Comparison of ENCODE assay signal across 1 cellular context in the genomic region with DNA sequence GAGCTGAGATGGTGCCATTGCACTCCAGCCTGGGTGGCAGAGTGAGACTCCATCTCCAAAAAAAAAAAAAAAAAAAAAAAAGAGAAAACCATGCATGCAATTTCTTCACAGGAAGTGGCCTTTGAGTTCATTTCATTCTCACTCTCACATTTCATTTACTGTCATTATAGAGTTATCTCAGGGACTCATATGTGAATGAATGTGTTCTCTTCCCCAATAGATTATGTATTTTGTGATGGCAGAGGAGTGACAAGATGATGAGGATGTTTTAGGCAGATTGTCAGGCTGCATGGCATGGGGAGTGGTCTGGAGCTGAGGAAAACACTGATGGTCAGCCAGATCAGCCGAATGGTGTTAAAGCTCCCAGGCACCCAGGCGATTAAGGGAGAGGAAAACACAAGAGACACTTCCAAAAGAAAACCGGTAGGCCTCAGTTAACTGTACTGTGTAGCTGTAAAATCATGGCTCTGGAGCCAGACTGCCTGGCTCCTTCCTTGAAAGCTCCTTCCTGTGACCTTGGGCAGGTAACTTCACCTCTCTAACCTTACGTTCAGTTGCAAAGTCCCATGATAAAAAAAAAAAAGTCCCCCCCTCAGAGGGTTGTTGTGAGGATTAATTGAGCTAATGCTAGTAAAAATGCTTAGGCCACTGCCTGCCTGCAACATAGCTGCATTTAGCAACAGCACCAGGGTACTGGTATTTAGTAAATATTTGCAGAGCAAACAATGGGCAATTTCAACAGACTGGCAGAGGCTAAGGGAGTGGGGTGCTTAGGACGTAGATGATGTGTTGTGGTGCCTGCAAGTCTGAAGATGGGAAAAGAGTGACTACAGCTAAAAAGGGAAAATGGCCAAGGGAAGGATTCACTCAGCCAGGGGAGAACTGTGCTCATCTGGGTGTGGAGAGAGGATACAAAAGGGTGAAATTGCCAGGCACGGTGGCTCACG.
A peak's percentile ranks its signal among the peaks of the same experiment; 100 is the strongest.
TF ChIP-seq lines count a peak whose summit lies in the region.

No MANE protein-coding gene starts in this region.

TF ChIP-seq in HepG2, 621 proteins besides CTCF, POLR2A, EP300 and RAD21 (continued from another document):
- TF ChIP-seq XRCC5 (optimal IDR thresholded peaks at IDR 0.05; ENCODE audit: low read length) (peak; percentile 42), ZBTB42 (CRISPR knock-in tag; IDR thresholded peaks at IDR 0.05) (no peak), REXO4 (CRISPR knock-in tag; IDR thresholded peaks at IDR 0.05; ENCODE audit: borderline replicate concordance) (no peak), ZNF772 (CRISPR knock-in tag; IDR thresholded peaks at IDR 0.05) (no peak), ZNF24 (IDR thresholded peaks at IDR 0.05) (no peak), LCORL (IDR thresholded peaks at IDR 0.05) (no peak; the same call in 1 of the 2 replicates), LCORL (CRISPR knock-in tag; IDR thresholded peaks at IDR 0.05) (peak; percentile 92), ZNF589 (CRISPR knock-in tag; conservative IDR thresholded peaks at IDR 0.05) (no peak), ZNF335 (CRISPR knock-in tag; IDR thresholded peaks at IDR 0.05) (0 out of 2 replicates have a peak, but pooled peaks have one; percentile 16), ZNF607 (CRISPR knock-in tag; IDR thresholded peaks at IDR 0.05; ENCODE audit: borderline replicate concordance) (no peak), ZNF441 (CRISPR knock-in tag; IDR thresholded peaks at IDR 0.05; ENCODE audit: borderline replicate concordance) (no peak), ZSCAN21 (CRISPR knock-in tag; IDR thresholded peaks at IDR 0.05; ENCODE audit: borderline replicate concordance) (peak; percentile 98), SKI (IDR thresholded peaks at IDR 0.05; ENCODE audit: partially characterized antibody) (no peak), U2AF2 (IDR thresholded peaks at IDR 0.05; ENCODE audit: low read depth, low read length) (no peak), DMAP1 (CRISPR knock-in tag; IDR thresholded peaks at IDR 0.05) (no peak), ZNF777 (CRISPR knock-in tag; IDR thresholded peaks at IDR 0.05) (0 out of 2 replicates have a peak, but pooled peaks have one; percentile 43), ARID2 (CRISPR knock-in tag; IDR thresholded peaks at IDR 0.05; ENCODE audit: borderline replicate concordance) (no peak), U2AF1 (optimal IDR thresholded peaks at IDR 0.05; ENCODE audit: low read depth, low read length) (no peak), ZNF3 (CRISPR knock-in tag; IDR thresholded peaks at IDR 0.05) (peak; percentile 80), RFX1 (IDR thresholded peaks at IDR 0.05) (no peak), CCDC6 (CRISPR knock-in tag; IDR thresholded peaks at IDR 0.05) (peak; percentile 61; the same call in 1 of the 2 replicates), ZNF138 (CRISPR knock-in tag; IDR thresholded peaks at IDR 0.05; ENCODE audit: low read depth) (no peak)
- TF ChIP-seq, protein P1, sequence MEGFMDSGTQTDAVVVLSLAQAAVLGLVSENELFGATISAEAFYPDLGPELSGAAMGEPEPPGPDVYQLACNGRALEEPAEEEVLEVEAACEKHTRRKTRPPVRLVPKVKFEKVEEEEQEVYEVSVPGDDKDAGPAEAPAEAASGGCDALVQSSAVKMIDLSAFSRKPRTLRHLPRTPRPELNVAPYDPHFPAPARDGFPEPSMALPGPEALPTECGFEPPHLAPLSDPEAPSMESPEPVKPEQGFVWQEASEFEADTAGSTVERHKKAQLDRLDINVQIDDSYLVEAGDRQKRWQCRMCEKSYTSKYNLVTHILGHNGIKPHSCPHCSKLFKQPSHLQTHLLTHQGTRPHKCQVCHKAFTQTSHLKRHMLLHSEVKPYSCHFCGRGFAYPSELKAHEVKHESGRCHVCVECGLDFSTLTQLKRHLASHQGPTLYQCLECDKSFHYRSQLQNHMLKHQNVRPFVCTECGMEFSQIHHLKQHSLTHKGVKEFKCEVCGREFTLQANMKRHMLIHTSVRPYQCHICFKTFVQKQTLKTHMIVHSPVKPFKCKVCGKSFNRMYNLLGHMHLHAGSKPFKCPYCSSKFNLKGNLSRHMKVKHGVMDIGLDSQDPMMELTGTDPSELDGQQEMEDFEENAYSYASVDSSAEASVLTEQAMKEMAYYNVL (CRISPR knock-in tag; IDR thresholded peaks at IDR 0.05; ENCODE audit: borderline replicate concordance): peak; percentile 20; the same call in 1 of the 2 replicates
- TF ChIP-seq, protein P2, sequence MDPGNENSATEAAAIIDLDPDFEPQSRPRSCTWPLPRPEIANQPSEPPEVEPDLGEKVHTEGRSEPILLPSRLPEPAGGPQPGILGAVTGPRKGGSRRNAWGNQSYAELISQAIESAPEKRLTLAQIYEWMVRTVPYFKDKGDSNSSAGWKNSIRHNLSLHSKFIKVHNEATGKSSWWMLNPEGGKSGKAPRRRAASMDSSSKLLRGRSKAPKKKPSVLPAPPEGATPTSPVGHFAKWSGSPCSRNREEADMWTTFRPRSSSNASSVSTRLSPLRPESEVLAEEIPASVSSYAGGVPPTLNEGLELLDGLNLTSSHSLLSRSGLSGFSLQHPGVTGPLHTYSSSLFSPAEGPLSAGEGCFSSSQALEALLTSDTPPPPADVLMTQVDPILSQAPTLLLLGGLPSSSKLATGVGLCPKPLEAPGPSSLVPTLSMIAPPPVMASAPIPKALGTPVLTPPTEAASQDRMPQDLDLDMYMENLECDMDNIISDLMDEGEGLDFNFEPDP (CRISPR knock-in tag; conservative IDR thresholded peaks at IDR 0.05): no peak
- TF ChIP-seq, protein P3, sequence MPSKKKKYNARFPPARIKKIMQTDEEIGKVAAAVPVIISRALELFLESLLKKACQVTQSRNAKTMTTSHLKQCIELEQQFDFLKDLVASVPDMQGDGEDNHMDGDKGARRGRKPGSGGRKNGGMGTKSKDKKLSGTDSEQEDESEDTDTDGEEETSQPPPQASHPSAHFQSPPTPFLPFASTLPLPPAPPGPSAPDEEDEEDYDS (CRISPR knock-in tag; IDR thresholded peaks at IDR 0.05): peak; percentile 35; the same call in 1 of the 2 replicates
- TF ChIP-seq, protein P4, sequence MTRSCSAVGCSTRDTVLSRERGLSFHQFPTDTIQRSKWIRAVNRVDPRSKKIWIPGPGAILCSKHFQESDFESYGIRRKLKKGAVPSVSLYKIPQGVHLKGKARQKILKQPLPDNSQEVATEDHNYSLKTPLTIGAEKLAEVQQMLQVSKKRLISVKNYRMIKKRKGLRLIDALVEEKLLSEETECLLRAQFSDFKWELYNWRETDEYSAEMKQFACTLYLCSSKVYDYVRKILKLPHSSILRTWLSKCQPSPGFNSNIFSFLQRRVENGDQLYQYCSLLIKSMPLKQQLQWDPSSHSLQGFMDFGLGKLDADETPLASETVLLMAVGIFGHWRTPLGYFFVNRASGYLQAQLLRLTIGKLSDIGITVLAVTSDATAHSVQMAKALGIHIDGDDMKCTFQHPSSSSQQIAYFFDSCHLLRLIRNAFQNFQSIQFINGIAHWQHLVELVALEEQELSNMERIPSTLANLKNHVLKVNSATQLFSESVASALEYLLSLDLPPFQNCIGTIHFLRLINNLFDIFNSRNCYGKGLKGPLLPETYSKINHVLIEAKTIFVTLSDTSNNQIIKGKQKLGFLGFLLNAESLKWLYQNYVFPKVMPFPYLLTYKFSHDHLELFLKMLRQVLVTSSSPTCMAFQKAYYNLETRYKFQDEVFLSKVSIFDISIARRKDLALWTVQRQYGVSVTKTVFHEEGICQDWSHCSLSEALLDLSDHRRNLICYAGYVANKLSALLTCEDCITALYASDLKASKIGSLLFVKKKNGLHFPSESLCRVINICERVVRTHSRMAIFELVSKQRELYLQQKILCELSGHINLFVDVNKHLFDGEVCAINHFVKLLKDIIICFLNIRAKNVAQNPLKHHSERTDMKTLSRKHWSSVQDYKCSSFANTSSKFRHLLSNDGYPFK (CRISPR knock-in tag; IDR thresholded peaks at IDR 0.05; ENCODE audit: borderline replicate concordance): no peak
- TF ChIP-seq, protein P5, sequence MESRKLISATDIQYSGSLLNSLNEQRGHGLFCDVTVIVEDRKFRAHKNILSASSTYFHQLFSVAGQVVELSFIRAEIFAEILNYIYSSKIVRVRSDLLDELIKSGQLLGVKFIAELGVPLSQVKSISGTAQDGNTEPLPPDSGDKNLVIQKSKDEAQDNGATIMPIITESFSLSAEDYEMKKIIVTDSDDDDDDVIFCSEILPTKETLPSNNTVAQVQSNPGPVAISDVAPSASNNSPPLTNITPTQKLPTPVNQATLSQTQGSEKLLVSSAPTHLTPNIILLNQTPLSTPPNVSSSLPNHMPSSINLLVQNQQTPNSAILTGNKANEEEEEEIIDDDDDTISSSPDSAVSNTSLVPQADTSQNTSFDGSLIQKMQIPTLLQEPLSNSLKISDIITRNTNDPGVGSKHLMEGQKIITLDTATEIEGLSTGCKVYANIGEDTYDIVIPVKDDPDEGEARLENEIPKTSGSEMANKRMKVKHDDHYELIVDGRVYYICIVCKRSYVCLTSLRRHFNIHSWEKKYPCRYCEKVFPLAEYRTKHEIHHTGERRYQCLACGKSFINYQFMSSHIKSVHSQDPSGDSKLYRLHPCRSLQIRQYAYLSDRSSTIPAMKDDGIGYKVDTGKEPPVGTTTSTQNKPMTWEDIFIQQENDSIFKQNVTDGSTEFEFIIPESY (CRISPR knock-in tag; IDR thresholded peaks at IDR 0.05): no peak; the same call in 1 of the 2 replicates
- TF ChIP-seq, protein P6, sequence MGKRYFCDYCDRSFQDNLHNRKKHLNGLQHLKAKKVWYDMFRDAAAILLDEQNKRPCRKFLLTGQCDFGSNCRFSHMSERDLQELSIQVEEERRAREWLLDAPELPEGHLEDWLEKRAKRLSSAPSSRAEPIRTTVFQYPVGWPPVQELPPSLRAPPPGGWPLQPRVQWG (CRISPR knock-in tag; IDR thresholded peaks at IDR 0.05; ENCODE audit: borderline replicate concordance, low read depth): no peak
- TF ChIP-seq, protein P7, sequence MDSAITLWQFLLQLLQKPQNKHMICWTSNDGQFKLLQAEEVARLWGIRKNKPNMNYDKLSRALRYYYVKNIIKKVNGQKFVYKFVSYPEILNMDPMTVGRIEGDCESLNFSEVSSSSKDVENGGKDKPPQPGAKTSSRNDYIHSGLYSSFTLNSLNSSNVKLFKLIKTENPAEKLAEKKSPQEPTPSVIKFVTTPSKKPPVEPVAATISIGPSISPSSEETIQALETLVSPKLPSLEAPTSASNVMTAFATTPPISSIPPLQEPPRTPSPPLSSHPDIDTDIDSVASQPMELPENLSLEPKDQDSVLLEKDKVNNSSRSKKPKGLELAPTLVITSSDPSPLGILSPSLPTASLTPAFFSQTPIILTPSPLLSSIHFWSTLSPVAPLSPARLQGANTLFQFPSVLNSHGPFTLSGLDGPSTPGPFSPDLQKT (CRISPR knock-in tag; IDR thresholded peaks at IDR 0.05; ENCODE audit: borderline replicate concordance): no peak
- TF ChIP-seq, protein P8, sequence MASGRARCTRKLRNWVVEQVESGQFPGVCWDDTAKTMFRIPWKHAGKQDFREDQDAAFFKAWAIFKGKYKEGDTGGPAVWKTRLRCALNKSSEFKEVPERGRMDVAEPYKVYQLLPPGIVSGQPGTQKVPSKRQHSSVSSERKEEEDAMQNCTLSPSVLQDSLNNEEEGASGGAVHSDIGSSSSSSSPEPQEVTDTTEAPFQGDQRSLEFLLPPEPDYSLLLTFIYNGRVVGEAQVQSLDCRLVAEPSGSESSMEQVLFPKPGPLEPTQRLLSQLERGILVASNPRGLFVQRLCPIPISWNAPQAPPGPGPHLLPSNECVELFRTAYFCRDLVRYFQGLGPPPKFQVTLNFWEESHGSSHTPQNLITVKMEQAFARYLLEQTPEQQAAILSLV (CRISPR knock-in tag; IDR thresholded peaks at IDR 0.05; ENCODE audit: borderline replicate concordance): no peak
- TF ChIP-seq, protein P9, sequence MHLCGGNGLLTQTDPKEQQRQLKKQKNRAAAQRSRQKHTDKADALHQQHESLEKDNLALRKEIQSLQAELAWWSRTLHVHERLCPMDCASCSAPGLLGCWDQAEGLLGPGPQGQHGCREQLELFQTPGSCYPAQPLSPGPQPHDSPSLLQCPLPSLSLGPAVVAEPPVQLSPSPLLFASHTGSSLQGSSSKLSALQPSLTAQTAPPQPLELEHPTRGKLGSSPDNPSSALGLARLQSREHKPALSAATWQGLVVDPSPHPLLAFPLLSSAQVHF (CRISPR knock-in tag; IDR thresholded peaks at IDR 0.05): no peak
